In the genomic region with DNA sequence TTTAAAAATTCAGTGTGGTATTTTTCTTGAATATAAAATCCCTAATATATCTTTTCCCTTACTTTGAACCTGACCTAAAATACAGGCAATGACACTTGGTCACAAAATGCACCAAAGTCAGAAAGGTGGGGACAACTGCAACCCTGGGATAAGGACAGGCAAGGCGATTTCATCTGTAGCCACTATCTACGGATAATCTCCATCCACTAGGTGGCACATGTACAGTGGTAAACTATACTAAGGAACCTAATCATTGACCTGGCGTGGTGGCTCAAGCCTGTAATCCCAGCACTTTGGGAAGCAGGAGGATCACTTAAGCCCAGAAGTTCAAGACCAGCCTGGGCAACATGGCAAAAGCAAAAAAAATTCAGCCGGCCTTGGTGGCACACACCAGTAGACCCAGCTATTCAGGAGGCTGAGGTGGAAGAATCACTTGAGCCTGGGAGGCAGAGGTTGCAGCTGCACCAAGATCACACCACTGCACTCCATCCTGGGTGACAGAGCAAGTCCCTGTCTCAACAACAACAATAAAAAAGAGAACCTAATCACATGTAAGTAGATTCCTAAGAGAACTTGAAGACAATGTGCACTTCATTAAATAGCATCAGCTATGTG, we compare ENCODE assay signal across 8 cellular contexts.
A peak's percentile ranks its signal among the peaks of the same experiment; 100 is the strongest.
DNase-seq lines count a peak whose midpoint lies in the region; ATAC-seq and TF ChIP-seq lines count a peak whose summit lies in the region.

No MANE protein-coding gene starts in this region.

- peaks cover 55 to 77% of the 10 kb centered on the region in 2 donors for H3K4me1 Mint-ChIP-seq in immature natural killer cell

- TF ChIP-seq EP300 in stomach (IDR thresholded peaks at IDR 0.05): no peak

- H3K36me3 ChIP-seq in ascending aorta: no peaks in the 10 kb centered on the region
- H3K36me3 ChIP-seq in stomach: no peaks in the 10 kb centered on the region

- TF ChIP-seq POLR2A in stomach (IDR thresholded peaks at IDR 0.05): no peak

- intact Hi-C loops in ascending aorta (cut with DNase I) (no loop called here), stomach (cut with DNase I; ENCODE audit: low total_unique reads) (no loop called here)

- H3K27me3 Mint-ChIP-seq in immature natural killer cell (ENCODE audit: low read depth in 3 of 3): peaks cover 0 to 5% (median 0%) of the 10 kb centered on the region in 3 donors

- H3K9me3 Mint-ChIP-seq in immature natural killer cell: no peaks in the 10 kb centered on the region

- TF ChIP-seq CTCF in GM12873 (IDR thresholded peaks at IDR 0.05; ENCODE audit: insufficient read depth, low read depth, low read length, missing control alignments) (peak; percentile 68), ascending aorta (IDR thresholded peaks at IDR 0.05) (peak in 2 of 3 experiments; percentile 42), stomach (IDR thresholded peaks at IDR 0.05) (peak in 4 of 7 experiments; percentile 29 to 40 (median 34))

- peaks cover 0 to 18% of the 10 kb centered on the region in 2 donors for H3K4me1 ChIP-seq in ascending aorta
- peaks cover 23 to 83% (median 49%) of the 10 kb centered on the region in 4 donors for H3K4me1 ChIP-seq in stomach

- peak; percentile 64 for DNase-seq in Ammon's horn (ENCODE audit: low spot score)
- peak; percentile 20 for DNase-seq in NCI-H510A treated with DMSO at 0.1 percent for 48 hours (lab: John Stamatoyannopoulos, UW)
- no peak for DNase-seq in ascending aorta (ENCODE audit: low spot score in 2 of 2)
- DNase-seq in immature natural killer cell: peak; percentile 33 to 44 (median 40)
- no peak for DNase-seq in stomach

- H3K9me3 ChIP-seq in ascending aorta (no peaks in the 10 kb centered on the region), stomach (no peaks in the 10 kb centered on the region)

- H3K27ac ChIP-seq in ascending aorta: no peak overlapping the region
- H3K27ac ChIP-seq in stomach: no peak overlapping the region

- no peak overlapping the region for H3K4me3 ChIP-seq in ascending aorta
- H3K4me3 ChIP-seq in stomach: no peak overlapping the region

- 40 to 56% (median 45%) methylated on average over 4 of the region's 4 CpGs for WGBS in stomach, 5 donors

- H3K27ac Mint-ChIP-seq in immature natural killer cell: peak overlapping the region; percentile 90 to 96 (median 92)

- peak overlapping the region; percentile 80 to 89 (median 84) for H3K4me3 Mint-ChIP-seq in immature natural killer cell

- ATAC-seq in HG02885 (IDR thresholded peaks at IDR 0.05; ENCODE audit: poor library complexity, unreplicated experiment) (peak; percentile 66), HG02973 (IDR thresholded peaks at IDR 0.05; ENCODE audit: unreplicated experiment) (no peak)

- H3K27me3 ChIP-seq in ascending aorta: no peaks in the 10 kb centered on the region
- H3K27me3 ChIP-seq in stomach: no peaks in the 10 kb centered on the region

- no peaks in the 10 kb centered on the region for H3K36me3 Mint-ChIP-seq in immature natural killer cell

Comparison
In these comparisons a context has a peak if more than half of its experiments do, and no peak if none do; other contexts are left out.
1. DNase-seq: peak in Ammon's horn (single experiment), NCI-H510A treated with DMSO at 0.1 percent for 48 hours (single experiment) and immature natural killer cell (3 of 3); none in ascending aorta (0 of 2) and stomach (single experiment).
2. Peak in every context shown above with its lines, with median percentiles within 50 percentile points of each other: CTCF ChIP-seq.